26 cellular contexts compared by ENCODE assay signal in the genomic region with DNA sequence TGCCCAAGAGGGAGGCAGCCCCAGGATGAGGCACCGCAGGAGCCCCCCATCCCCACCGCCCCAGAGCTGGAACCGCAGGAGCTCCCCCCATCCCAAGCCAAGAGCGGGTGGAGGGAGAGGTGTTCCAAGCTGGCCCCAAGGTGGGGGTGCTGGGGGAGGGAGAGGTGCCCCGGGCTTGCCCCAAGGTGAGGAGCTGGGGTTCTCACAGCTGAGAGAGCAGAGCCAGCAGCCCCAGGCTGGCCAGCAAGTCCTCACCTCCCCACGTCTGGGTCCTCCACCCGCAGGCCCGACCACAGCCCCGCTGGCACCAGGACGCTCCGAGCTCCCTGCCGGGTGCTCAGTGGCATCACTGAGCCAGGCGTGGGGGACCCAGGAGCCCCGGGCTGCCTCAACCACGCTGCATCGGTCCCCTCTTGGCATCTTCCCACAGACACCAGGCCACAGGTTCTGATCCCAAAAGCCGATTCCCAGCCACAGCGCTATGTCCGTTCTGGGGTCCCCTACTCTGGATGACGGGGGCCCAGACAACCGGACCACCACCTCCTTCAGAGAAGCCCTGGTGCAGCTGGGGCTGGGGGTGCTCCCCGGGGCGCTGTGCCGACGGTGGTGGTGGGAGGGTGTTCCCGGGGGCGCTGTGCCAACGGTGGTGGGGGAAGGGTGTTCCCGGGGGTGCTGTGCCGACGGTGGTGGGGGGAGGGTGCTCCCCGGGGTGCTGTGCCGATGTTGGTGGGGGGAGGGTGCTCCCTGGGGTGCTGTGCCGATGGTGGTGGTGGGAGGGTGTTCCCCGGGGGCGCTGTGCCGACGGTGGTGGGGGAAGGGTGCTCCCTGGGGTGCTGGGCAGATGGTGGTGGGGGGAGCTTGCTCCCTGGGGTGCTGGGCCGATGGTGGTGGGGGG.
"Had no signal": no experiment of that assay in that cellular context is flagged by ENCODE, and none has a peak within 500 bp of the region (broad histone marks: within the 10 kb centered on the region; RNA-seq: fewer than 3 reads in every experiment).

No MANE protein-coding gene starts in this region.

- ATAC-seq: activated CD8-positive, alpha-beta T cell treated with anti-CD3 and anti-CD28 coated beads, Interleukin-2, amount 10 ng/mL, durations not matched to agents 7 days and 5 days; activated T-helper 17 cell treated with anti-CD3 and anti-CD28 coated beads, Interleukin-2, amount 50 U/mL, for 72 hours; gastroesophageal sphincter; left lobe of liver; pancreas; stimulated activated naive B cell treated with anti-CD40 and anti-IgM and Interleukin-4, amounts not matched to agents 10 μg/mL and 1 μg/mL and 100 μg/mL, for 72 hours; T-cell had no signal

- H3K36me3 Mint-ChIP-seq: activated naive CD8-positive, alpha-beta T cell treated with anti-CD3 and anti-CD28 coated beads for 36 hours; natural killer cell treated with Interleukin-12 subunit alpha and Interleukin-12 subunit beta and Interleukin-15 and Interleukin-18, amount 100 ng/mL, for 72 hours had no signal

- DNase-seq: activated CD4-positive, alpha-beta T cell treated with anti-CD3 and anti-CD28 coated beads, Interleukin-2, amount 10 ng/mL, durations not matched to agents 7 days and 5 days; activated CD4-positive, CD25-positive, alpha-beta regulatory T cell treated with anti-CD3 and anti-CD28 coated beads, Interleukin-2, amount 50 U/mL, for 72 hours; activated CD8-positive, alpha-beta T cell treated with anti-CD3 and anti-CD28 coated beads, Interleukin-2, amount 10 ng/mL, durations not matched to agents 7 days and 5 days; activated naive CD4-positive, alpha-beta T cell treated with Interleukin-2 at 50 U/mL for 16 hours; activated naive CD8-positive, alpha-beta T cell treated with anti-CD3 and anti-CD28 coated beads for 36 hours; activated T-cell treated with anti-CD3 and anti-CD28 coated beads, Interleukin-2, amount 50 U/mL, for 1 hour; cerebellar nuclear complex; cortex of kidney; mammary epithelial cell; midbrain; stimulated activated CD4-positive, alpha-beta T cell treated with anti-CD3 and anti-CD28 coated beads, Interleukin-2, amount 100 ng/mL, for 24 hours; stimulated activated naive B cell treated with anti-CD40 and anti-IgM and Interleukin-4, amounts not matched to agents 10 μg/mL and 1 μg/mL and 100 μg/mL, for 72 hours; T-cell; thyroid gland; WERI-Rb-1 had no signal

- H3K4me3 ChIP-seq: breast epithelium, gastroesophageal sphincter, heart left ventricle, pancreas, skin epidermis, thyroid gland had no signal

- H3K27ac ChIP-seq: breast epithelium, epithelial cell of prostate, gastroesophageal sphincter, heart left ventricle, neutrophil, pancreas, skin epidermis, thyroid gland, WERI-Rb-1 had no signal

- H3K27ac Mint-ChIP-seq: activated CD4-positive, alpha-beta T cell treated with anti-CD3 and anti-CD28 coated beads, Interleukin-2, amount 10 ng/mL, durations not matched to agents 7 days and 5 days; activated CD8-positive, alpha-beta T cell treated with anti-CD3 and anti-CD28 coated beads, Interleukin-2, amount 10 ng/mL, durations not matched to agents 7 days and 5 days; activated naive CD8-positive, alpha-beta T cell treated with anti-CD3 and anti-CD28 coated beads for 36 hours; activated T-helper 17 cell treated with anti-CD3 and anti-CD28 coated beads, Interleukin-2, amount 50 U/mL, for 72 hours; natural killer cell treated with Interleukin-12 subunit alpha and Interleukin-12 subunit beta and Interleukin-15 and Interleukin-18, amount 100 ng/mL, for 72 hours; stimulated activated naive B cell treated with anti-CD40 and anti-IgM and Interleukin-4, amounts not matched to agents 10 μg/mL and 1 μg/mL and 100 μg/mL, for 72 hours; T-cell; T-helper 2 cell treated with Interferon-gamma antibody and Interleukin-4, amounts not matched to agents 5 μg/mL and 100 μg/mL, for 36 hours had no signal

- H3K36me3 ChIP-seq: breast epithelium, neutrophil, pancreas, thyroid gland had no signal

- H3K4me3 Mint-ChIP-seq: activated CD4-positive, alpha-beta T cell treated with anti-CD3 and anti-CD28 coated beads, Interleukin-2, amount 10 ng/mL, durations not matched to agents 7 days and 5 days; activated CD8-positive, alpha-beta T cell treated with anti-CD3 and anti-CD28 coated beads, Interleukin-2, amount 10 ng/mL, durations not matched to agents 7 days and 5 days; activated naive CD8-positive, alpha-beta T cell treated with anti-CD3 and anti-CD28 coated beads for 36 hours; activated T-helper 17 cell treated with anti-CD3 and anti-CD28 coated beads, Interleukin-2, amount 50 U/mL, for 72 hours; natural killer cell treated with Interleukin-12 subunit alpha and Interleukin-12 subunit beta and Interleukin-15 and Interleukin-18, amount 100 ng/mL, for 72 hours; stimulated activated naive B cell treated with anti-CD40 and anti-IgM and Interleukin-4, amounts not matched to agents 10 μg/mL and 1 μg/mL and 100 μg/mL, for 72 hours; T-cell; T-helper 2 cell treated with Interferon-gamma antibody and Interleukin-4, amounts not matched to agents 5 μg/mL and 100 μg/mL, for 36 hours had no signal

- H3K27me3 ChIP-seq: breast epithelium, gastroesophageal sphincter, heart left ventricle, pancreas, thyroid gland had no signal

- H3K27me3 Mint-ChIP-seq: activated CD4-positive, alpha-beta T cell treated with anti-CD3 and anti-CD28 coated beads, Interleukin-2, amount 10 ng/mL, durations not matched to agents 7 days and 5 days; activated naive CD8-positive, alpha-beta T cell treated with anti-CD3 and anti-CD28 coated beads for 36 hours; activated T-helper 17 cell treated with anti-CD3 and anti-CD28 coated beads, Interleukin-2, amount 50 U/mL, for 72 hours; natural killer cell treated with Interleukin-12 subunit alpha and Interleukin-12 subunit beta and Interleukin-15 and Interleukin-18, amount 100 ng/mL, for 72 hours; T-cell had no signal

- H3K9me3 Mint-ChIP-seq: activated naive CD8-positive, alpha-beta T cell treated with anti-CD3 and anti-CD28 coated beads for 36 hours; activated T-helper 17 cell treated with anti-CD3 and anti-CD28 coated beads, Interleukin-2, amount 50 U/mL, for 72 hours; natural killer cell treated with Interleukin-12 subunit alpha and Interleukin-12 subunit beta and Interleukin-15 and Interleukin-18, amount 100 ng/mL, for 72 hours; stimulated activated naive B cell treated with anti-CD40 and anti-IgM and Interleukin-4, amounts not matched to agents 10 μg/mL and 1 μg/mL and 100 μg/mL, for 72 hours; T-cell; T-helper 2 cell treated with Interferon-gamma antibody and Interleukin-4, amounts not matched to agents 5 μg/mL and 100 μg/mL, for 36 hours had no signal

- H3K9me3 ChIP-seq: breast epithelium, gastroesophageal sphincter, heart left ventricle, neutrophil, pancreas, thyroid gland had no signal

- H3K4me1 ChIP-seq: breast epithelium, pancreas had no signal
